ENCODE assay signal across 23 cellular contexts in the genomic region with DNA sequence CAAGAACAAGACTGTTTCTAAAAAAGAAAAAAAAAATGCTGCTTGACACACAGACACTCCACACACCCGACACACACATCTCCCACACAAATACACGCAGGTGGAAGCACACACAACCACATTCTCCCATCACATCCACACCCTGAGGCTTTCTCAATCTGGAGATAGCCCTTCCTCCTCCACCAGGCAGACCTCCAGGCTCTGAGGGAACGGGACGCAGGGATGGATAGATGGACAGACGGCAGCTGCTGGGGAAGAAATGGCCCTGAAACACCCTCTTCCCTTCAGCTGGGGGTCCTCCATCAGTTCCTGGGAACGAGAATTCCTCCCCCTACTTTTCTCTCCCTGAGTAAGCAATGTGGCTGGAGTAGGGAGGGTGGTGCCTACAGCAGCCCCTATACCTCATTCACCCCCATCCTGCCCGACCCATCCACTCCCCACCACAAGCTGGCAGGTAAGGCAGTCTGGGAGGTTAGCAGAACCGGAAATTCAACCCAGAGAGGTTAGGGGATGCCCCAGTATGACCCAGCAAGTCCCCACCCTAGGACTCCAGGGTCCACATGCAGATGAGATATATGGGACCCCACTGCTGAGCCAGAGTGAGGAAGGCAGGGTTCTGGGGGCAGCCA. TPM values are rescaled to one million over a fixed set of nuclear protein-coding genes. Genes with fewer than 3 reads are reported as not detected.
DNase-seq lines count a peak whose midpoint lies in the region; ATAC-seq lines count a peak whose summit lies in the region.
"Had no signal": no experiment of that assay in that cellular context is flagged by ENCODE, and none has a peak within 500 bp of the region (broad histone marks: within the 10 kb centered on the region; RNA-seq: fewer than 3 reads in every experiment).

No MANE protein-coding gene starts in this region.

- H3K9ac ChIP-seq in GM23248 = no peak overlapping the region

- no peaks in the 10 kb centered on the region for H3K9me2 ChIP-seq in GM23248 (ENCODE audit: insufficient read depth)

- H3K27ac ChIP-seq in GM23248 (peak overlapping the region; percentile 85; the same call in 1 of the 2 replicates), SJCRH30 (peak overlapping the region; percentile 5; the same call in 1 of the 2 replicates), esophagus (ENCODE audit: low read depth in 2 of 2, low read length in 1 of 2) (peak overlapping the region; percentile 18 to 82)
- H3K27ac ChIP-seq: esophagus muscularis mucosa, right lobe of liver, thyroid gland had no signal

- intact Hi-C loops in posterior vena cava (cut with DNase I) = loop anchor here in 1 of 2 donors (5.0 kb wide), 1 partner anchor 221 kb away; no protein-coding TSS in a partner anchor

- no peaks in the 10 kb centered on the region for H4K20me1 ChIP-seq in GM23248 (ENCODE audit: insufficient read depth)

- H3K9me3 ChIP-seq in GM23248 (ENCODE audit: low read depth) (no peaks in the 10 kb centered on the region), SJCRH30 (replicated peaks) (no peaks in the 10 kb centered on the region), esophagus (ENCODE audit: control insufficient read depth in 2 of 2, insufficient read depth in 1 of 2, low read depth in 1 of 2, low read length in 1 of 2) (no peaks in the 10 kb centered on the region)
- H3K9me3 ChIP-seq: BE2C, esophagus muscularis mucosa, MG63, right lobe of liver, thyroid gland had no signal

- H3K4me1 ChIP-seq in GM23248 (ENCODE audit: insufficient read depth) = peaks cover 23% of the 10 kb centered on the region
- peaks cover 8% of the 10 kb centered on the region for H3K4me1 ChIP-seq in SJCRH30
- H3K4me1 ChIP-seq in esophagus (ENCODE audit: control insufficient read depth in 2 of 2, insufficient read depth in 2 of 2, low read length in 1 of 2) = peaks cover 0 to 6% of the 10 kb centered on the region in 2 donors
- H3K4me1 ChIP-seq: BE2C had no signal

- in situ Hi-C loops in GM23248 (cut with MboI) = no loop called here

- ATAC-seq in GM21526 (IDR thresholded peaks at IDR 0.05; ENCODE audit: low FRiP score, unreplicated experiment) = no peak
- ATAC-seq in HG02588 (IDR thresholded peaks at IDR 0.05; ENCODE audit: unreplicated experiment) = no peak

- H3K36me3 ChIP-seq in GM23248 (ENCODE audit: low read depth) = no peaks in the 10 kb centered on the region
- no peaks in the 10 kb centered on the region for H3K36me3 ChIP-seq in SJCRH30
- H3K36me3 ChIP-seq in esophagus (ENCODE audit: control insufficient read depth in 2 of 2, insufficient read depth in 2 of 2, low read length in 1 of 2) = no peaks in the 10 kb centered on the region
- H3K36me3 ChIP-seq: BE2C, esophagus muscularis mucosa, MG63, right lobe of liver, thyroid gland had no signal

- H3K4me3 ChIP-seq in GM23248 = no peak overlapping the region
- no peak overlapping the region for H3K4me3 ChIP-seq in SJCRH30
- H3K4me3 ChIP-seq in esophagus (ENCODE audit: low read depth in 1 of 2, low read length in 2 of 2) = no peak overlapping the region
- H3K4me3 ChIP-seq: esophagus muscularis mucosa, MG63, right lobe of liver, thyroid gland had no signal

- 74 to 82% methylated on average over 8 of the region's 8 CpGs for WGBS in GM23248 (ENCODE audit: low coverage in 1 of 2, low lambda C conversion rate in 2 of 2, missing lambda C conversion rate in 2 of 2), 2 experiments
- 55 to 64% methylated on average over 8 of the region's 8 CpGs for WGBS in esophagus, 2 donors

- H3K79me2 ChIP-seq in GM23248 (ENCODE audit: insufficient read depth) = no peaks in the 10 kb centered on the region

- peaks cover 10% of the 10 kb centered on the region for H3F3A ChIP-seq in GM23248 (ENCODE audit: insufficient read depth)

- DNase-seq in GM23248 = no peak
- DNase-seq in SJCRH30 = peak in 1 of 2 experiments; percentile 42
- DNase-seq in posterior vena cava (ENCODE audit: low spot score) = peak; percentile 26
- no peak for DNase-seq in activated naive CD4-positive, alpha-beta T cell (lab: John Stamatoyannopoulos, UW)
- DNase-seq in NCI-H774 (lab: John Stamatoyannopoulos, UW) = no peak
- DNase-seq: activated CD4-positive, alpha-beta T cell treated with anti-CD3 and anti-CD28 coated beads, Interleukin-2, amount 50 U/mL, for 4 hours; amygdala; BE2C; cortex of kidney; DMS 273 treated with DMSO at 0.1 percent for 48 hours; MG63; NCI-H1694 treated with DMSO at 0.1 percent for 48 hours; occipital lobe; right lobe of liver; stimulated activated CD4-positive, alpha-beta T cell treated with anti-CD3 and anti-CD28 coated beads, Interleukin-4, amount 100 ng/mL, for 1 hour; stimulated activated CD8-positive, alpha-beta memory T cell treated with anti-CD3 and anti-CD28 coated beads, Interleukin-4, amount 100 ng/mL, for 48 hours; thyroid gland had no signal

- no peak overlapping the region for H3K4me2 ChIP-seq in GM23248 (ENCODE audit: unreplicated experiment)

- no peak overlapping the region for H2AFZ ChIP-seq in GM23248

- H3K27me3 ChIP-seq in GM23248 (replicated peaks; ENCODE audit: insufficient read depth) (no peaks in the 10 kb centered on the region), SJCRH30 (no peaks in the 10 kb centered on the region), esophagus (ENCODE audit: control insufficient read depth in 1 of 2, insufficient read depth in 2 of 2, low read length in 2 of 2) (no peaks in the 10 kb centered on the region)
- H3K27me3 ChIP-seq: BE2C, MG63, right lobe of liver, thyroid gland had no signal

RNA-seq across cellular contexts. Expression of gene LITAFD, which starts 4.1 kb away (rescaled TPM):
- total RNA-seq in GM23248 (2014; rRNA removed; shearing (Covaris generic)) = not detected in 2 replicates
- polyA plus RNA-seq in GM23248 (2016; fragmentation: Nextera tagmentation; extraction: Ambion mirVana) (not detected in 2 replicates), esophagus (not detected)
- not detected in 2 replicates for total RNA-seq in SJCRH30 (2014; rRNA removed; shearing (Covaris generic))
- not detected for total RNA-seq in posterior vena cava
- total RNA-seq: esophagus muscularis mucosa, kidney epithelial cell, mononuclear cell, occipital lobe, right lobe of liver, thyroid gland had no signal

RNA-seq across cellular contexts. Expression of gene CARHSP1, which starts 9.2 kb away (rescaled TPM):
- total RNA-seq in GM23248 (2014; rRNA removed; shearing (Covaris generic)) = 129 and 143 TPM in 2 replicates
- polyA plus RNA-seq in GM23248 (2016; fragmentation: Nextera tagmentation; extraction: Ambion mirVana) (150 and 156 TPM in 2 replicates), esophagus (100 to 1,000 TPM; 212 to 343 TPM)
- total RNA-seq in SJCRH30 (2014; rRNA removed; shearing (Covaris generic)) = 196 and 233 TPM in 2 replicates
- 10 to 100 TPM; 39.8 to 44.0 TPM for total RNA-seq in posterior vena cava

Comparison
In these comparisons a context has a peak if more than half of its experiments do, and no peak if none do; other contexts are left out.
1. H3K27ac ChIP-seq: peak in every context shown above with its lines; median percentile 85 in GM23248; 50 in esophagus; 5 in SJCRH30.